In the genomic region with DNA sequence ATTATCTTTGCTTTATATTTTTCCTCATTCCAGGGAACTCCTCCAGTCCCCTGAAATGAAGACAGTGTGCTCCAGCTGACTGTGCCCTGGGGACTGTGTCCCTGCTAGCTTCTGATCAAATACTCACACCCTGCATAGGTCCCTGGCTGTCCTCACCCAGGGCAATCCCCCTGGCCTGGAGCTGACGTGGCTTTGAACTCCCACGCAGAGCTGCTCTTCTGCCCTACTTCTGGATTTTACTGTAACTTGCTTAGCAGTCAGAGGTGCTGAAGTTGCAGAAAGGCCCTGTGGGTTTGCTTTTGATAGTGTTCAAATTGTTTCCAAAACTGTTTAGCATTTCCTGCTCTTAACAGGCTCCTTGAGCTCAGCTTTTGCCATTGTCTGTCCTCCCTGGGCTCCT, we compare ENCODE assay signal across 2 cellular contexts.
TF ChIP-seq lines count a peak whose summit lies in the region.

No MANE protein-coding gene starts in this region.

TF ChIP-seq in SK-N-SH treated with all-trans-retinoic acid at 6 μM for 48 hours, 23 proteins besides CTCF, POLR2A, EP300 and RAD21 (continued from another document):
- TF ChIP-seq, protein P1, sequence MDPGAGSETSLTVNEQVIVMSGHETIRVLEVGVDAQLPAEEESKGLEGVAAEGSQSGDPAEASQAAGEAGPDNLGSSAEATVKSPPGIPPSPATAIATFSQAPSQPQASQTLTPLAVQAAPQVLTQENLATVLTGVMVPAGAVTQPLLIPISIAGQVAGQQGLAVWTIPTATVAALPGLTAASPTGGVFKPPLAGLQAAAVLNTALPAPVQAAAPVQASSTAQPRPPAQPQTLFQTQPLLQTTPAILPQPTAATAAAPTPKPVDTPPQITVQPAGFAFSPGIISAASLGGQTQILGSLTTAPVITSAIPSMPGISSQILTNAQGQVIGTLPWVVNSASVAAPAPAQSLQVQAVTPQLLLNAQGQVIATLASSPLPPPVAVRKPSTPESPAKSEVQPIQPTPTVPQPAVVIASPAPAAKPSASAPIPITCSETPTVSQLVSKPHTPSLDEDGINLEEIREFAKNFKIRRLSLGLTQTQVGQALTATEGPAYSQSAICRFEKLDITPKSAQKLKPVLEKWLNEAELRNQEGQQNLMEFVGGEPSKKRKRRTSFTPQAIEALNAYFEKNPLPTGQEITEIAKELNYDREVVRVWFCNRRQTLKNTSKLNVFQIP (CRISPR knock-in tag; IDR thresholded peaks at IDR 0.05; ENCODE audit: borderline replicate concordance, low read depth) = no peak
- TF ChIP-seq, protein P2, sequence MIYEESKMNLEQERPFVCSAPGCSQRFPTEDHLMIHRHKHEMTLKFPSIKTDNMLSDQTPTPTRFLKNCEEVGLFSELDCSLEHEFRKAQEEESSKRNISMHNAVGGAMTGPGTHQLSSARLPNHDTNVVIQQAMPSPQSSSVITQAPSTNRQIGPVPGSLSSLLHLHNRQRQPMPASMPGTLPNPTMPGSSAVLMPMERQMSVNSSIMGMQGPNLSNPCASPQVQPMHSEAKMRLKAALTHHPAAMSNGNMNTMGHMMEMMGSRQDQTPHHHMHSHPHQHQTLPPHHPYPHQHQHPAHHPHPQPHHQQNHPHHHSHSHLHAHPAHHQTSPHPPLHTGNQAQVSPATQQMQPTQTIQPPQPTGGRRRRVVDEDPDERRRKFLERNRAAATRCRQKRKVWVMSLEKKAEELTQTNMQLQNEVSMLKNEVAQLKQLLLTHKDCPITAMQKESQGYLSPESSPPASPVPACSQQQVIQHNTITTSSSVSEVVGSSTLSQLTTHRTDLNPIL (CRISPR knock-in tag; IDR thresholded peaks at IDR 0.05; ENCODE audit: low read depth) = no peak
- TF ChIP-seq ARNTL (CRISPR knock-in tag; IDR thresholded peaks at IDR 0.05; ENCODE audit: borderline replicate concordance, low read depth) = no peak
- TF ChIP-seq ZC3H10 (CRISPR knock-in tag; IDR thresholded peaks at IDR 0.05) = no peak
- no peak for TF ChIP-seq BACH2 (CRISPR knock-in tag; IDR thresholded peaks at IDR 0.05; ENCODE audit: borderline replicate concordance)
- TF ChIP-seq ZNF565 (CRISPR knock-in tag; conservative IDR thresholded peaks at IDR 0.05; ENCODE audit: low read depth) = no peak
- no peak for TF ChIP-seq ZFP3 (CRISPR knock-in tag; IDR thresholded peaks at IDR 0.05)
- no peak for TF ChIP-seq CSDC2 (CRISPR knock-in tag; IDR thresholded peaks at IDR 0.05)
- TF ChIP-seq SNAI2 (CRISPR knock-in tag; IDR thresholded peaks at IDR 0.05) = no peak
- TF ChIP-seq ZNF8 (CRISPR knock-in tag; IDR thresholded peaks at IDR 0.05) = no peak
- TF ChIP-seq ESRRG (CRISPR knock-in tag; IDR thresholded peaks at IDR 0.05) = no peak
- TF ChIP-seq RARB (CRISPR knock-in tag; IDR thresholded peaks at IDR 0.05) = no peak
- no peak for TF ChIP-seq ZFP30 (CRISPR knock-in tag; IDR thresholded peaks at IDR 0.05)
- no peak for TF ChIP-seq GLIS3 (CRISPR knock-in tag; IDR thresholded peaks at IDR 0.05)
- TF ChIP-seq ISL1 (CRISPR knock-in tag; IDR thresholded peaks at IDR 0.05) = no peak
- TF ChIP-seq, protein P3, sequence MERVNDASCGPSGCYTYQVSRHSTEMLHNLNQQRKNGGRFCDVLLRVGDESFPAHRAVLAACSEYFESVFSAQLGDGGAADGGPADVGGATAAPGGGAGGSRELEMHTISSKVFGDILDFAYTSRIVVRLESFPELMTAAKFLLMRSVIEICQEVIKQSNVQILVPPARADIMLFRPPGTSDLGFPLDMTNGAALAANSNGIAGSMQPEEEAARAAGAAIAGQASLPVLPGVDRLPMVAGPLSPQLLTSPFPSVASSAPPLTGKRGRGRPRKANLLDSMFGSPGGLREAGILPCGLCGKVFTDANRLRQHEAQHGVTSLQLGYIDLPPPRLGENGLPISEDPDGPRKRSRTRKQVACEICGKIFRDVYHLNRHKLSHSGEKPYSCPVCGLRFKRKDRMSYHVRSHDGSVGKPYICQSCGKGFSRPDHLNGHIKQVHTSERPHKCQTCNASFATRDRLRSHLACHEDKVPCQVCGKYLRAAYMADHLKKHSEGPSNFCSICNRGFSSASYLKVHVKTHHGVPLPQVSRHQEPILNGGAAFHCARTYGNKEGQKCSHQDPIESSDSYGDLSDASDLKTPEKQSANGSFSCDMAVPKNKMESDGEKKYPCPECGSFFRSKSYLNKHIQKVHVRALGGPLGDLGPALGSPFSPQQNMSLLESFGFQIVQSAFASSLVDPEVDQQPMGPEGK (CRISPR knock-in tag; IDR thresholded peaks at IDR 0.05; ENCODE audit: borderline replicate concordance) = no peak

TF ChIP-seq in SK-N-SH, 30 proteins besides CTCF, POLR2A, EP300 and RAD21 (continued from another document):
- TF ChIP-seq TEAD4 (IDR thresholded peaks at IDR 0.05; ENCODE audit: borderline replicate concordance, insufficient read depth) = no peak
- no peak for TF ChIP-seq FOXJ3 (CRISPR knock-in tag; IDR thresholded peaks at IDR 0.05)
